ENCODE assay signal across 8 cellular contexts in the genomic region with DNA sequence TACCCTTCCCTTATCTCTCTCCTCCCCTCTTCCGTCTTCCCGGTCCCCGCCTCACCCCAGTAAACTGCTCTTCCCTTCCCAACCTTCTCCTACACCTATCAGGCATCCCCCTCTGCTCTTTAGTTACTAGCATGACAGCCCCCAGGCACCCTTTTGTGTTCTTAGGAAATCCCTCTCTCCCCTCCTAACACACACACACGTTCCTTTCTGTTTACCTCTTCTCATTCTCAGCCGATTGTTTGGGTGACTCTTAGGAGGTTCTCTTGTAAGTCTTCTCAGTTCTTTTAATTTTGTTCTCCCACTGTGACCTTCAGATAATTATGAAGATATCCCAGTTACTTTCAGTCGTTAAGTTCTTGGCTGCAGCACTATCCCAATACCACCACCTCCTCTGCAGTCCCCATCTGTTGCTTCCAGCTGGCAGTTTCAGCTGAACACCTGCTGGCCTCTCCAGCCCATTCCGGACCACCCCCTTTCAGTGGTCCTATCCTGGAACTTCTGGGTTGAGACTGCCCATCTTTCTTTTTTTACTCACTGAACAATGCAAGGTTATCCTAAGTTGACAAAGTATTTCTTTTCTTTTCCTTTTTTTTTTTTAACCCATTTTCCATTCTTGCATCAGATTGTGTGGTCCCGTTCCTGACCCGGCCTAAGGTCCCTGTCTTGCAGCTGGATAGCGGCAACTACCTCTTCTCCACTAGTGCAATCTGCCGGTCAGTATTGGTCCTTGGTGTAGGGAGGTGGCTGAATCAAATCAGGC. TPM values are rescaled to one million over a fixed set of nuclear protein-coding genes. Genes with fewer than 3 reads are reported as not detected.
DNase-seq lines count a peak whose midpoint lies in the region; ATAC-seq and TF ChIP-seq lines count a peak whose summit lies in the region.

No MANE protein-coding gene starts in this region.

- no peak for TF ChIP-seq CTCF in OCI-LY3 (IDR thresholded peaks at IDR 0.05; ENCODE audit: low read depth, low read length)
- TF ChIP-seq CTCF in epithelial cell of proximal tubule (conservative IDR thresholded peaks at IDR 0.05; ENCODE audit: low read depth, low read length) = no peak
- TF ChIP-seq CTCF in ovary (IDR thresholded peaks at IDR 0.05) = no peak

- no peak for TF ChIP-seq EP300 in ovary (IDR thresholded peaks at IDR 0.05)

- H2AFZ ChIP-seq in OCI-LY3 (ENCODE audit: low read depth, low read length) = no peak overlapping the region

- H3K79me2 ChIP-seq in OCI-LY3 (ENCODE audit: low read length) = peaks cover 26% of the 10 kb centered on the region

- H3K36me3 ChIP-seq in OCI-LY3 (replicated peaks; ENCODE audit: low read depth, low read length) (peaks cover 30% of the 10 kb centered on the region), ovary (no peaks in the 10 kb centered on the region)

- H3K4me2 ChIP-seq in OCI-LY3 (ENCODE audit: low read length) = peak overlapping the region; percentile 95

- peak overlapping the region; percentile 63 for H3K27ac ChIP-seq in OCI-LY3 (ENCODE audit: low read length)
- peak overlapping the region in 1 of 2 donors; percentile 46 for H3K27ac ChIP-seq in ovary

- intact Hi-C loops in ovary (cut with DNase I) = no loop called here

- DNase-seq in epithelial cell of proximal tubule (ENCODE audit: low read depth) = no peak
- DNase-seq in ovary = no peak
- no peak for DNase-seq in NCI-H1092 (lab: John Stamatoyannopoulos, UW)
- DNase-seq in AG20443 (ENCODE audit: low spot score) = no peak
- DNase-seq in NOMO-1 treated with DMSO at 0.1 percent for 48 hours (lab: John Stamatoyannopoulos, UW; ENCODE audit: unreplicated experiment) = no peak

- no peaks in the 10 kb centered on the region for H4K20me1 ChIP-seq in OCI-LY3 (ENCODE audit: insufficient read depth, low read length)

- H3K9me3 ChIP-seq in OCI-LY3 (ENCODE audit: insufficient read depth, low read length) (no peaks in the 10 kb centered on the region), ovary (no peaks in the 10 kb centered on the region)

- H3K27me3 ChIP-seq in OCI-LY3 (ENCODE audit: low read depth, low read length) (no peaks in the 10 kb centered on the region), ovary (no peaks in the 10 kb centered on the region)

- ATAC-seq in GM18498 (IDR thresholded peaks at IDR 0.05; ENCODE audit: unreplicated experiment) (peak; percentile 5), HG02588 (IDR thresholded peaks at IDR 0.05; ENCODE audit: unreplicated experiment) (no peak)

- WGBS in ovary, 3 donors = 23 to 27% (median 26%) methylated on average over 11 of the region's 11 CpGs

- H3K4me1 ChIP-seq in OCI-LY3 (ENCODE audit: low read length) (peaks cover 12% of the 10 kb centered on the region), ovary (ENCODE audit: insufficient read depth) (peaks cover 5% of the 10 kb centered on the region)

- H3K9ac ChIP-seq in OCI-LY3 (ENCODE audit: low read length) = peak overlapping the region; percentile 80

- H3K4me3 ChIP-seq in OCI-LY3 (ENCODE audit: low read length) = peak overlapping the region; percentile 97
- H3K4me3 ChIP-seq in epithelial cell of proximal tubule (ENCODE audit: low read depth, low read length) = peak overlapping the region; percentile 72
- peak overlapping the region; percentile 81 for H3K4me3 ChIP-seq in ovary

- no peak for TF ChIP-seq POLR2A in ovary (IDR thresholded peaks at IDR 0.05)

RNA-seq across cellular contexts. Expression of gene MARS1, which starts 0.7 kb away (rescaled TPM):
- total RNA-seq in epithelial cell of proximal tubule = 107 and 151 TPM in 2 replicates
- total RNA-seq in ovary = 100 to 1,000 TPM in 2 of 7 donors, 10 to 100 TPM in 5; 21.1 to 479 (median 66.4) TPM
- 10 to 100 TPM; 30.8 to 87.4 TPM for polyA plus RNA-seq in ovary

RNA-seq across cellular contexts. Expression of gene ARHGAP9, which starts 8.9 kb away (rescaled TPM):
- 0.29 and 1.2 TPM in 2 replicates for total RNA-seq in epithelial cell of proximal tubule
- 1 to 10 TPM; 2.7 to 8.0 (median 4.2) TPM for total RNA-seq in ovary
- 1 to 10 TPM; 2.6 to 9.5 TPM for polyA plus RNA-seq in ovary

RNA-seq across cellular contexts. Expression of gene GLI1, which starts 29.0 kb away (rescaled TPM):
- total RNA-seq in epithelial cell of proximal tubule (0.51 TPM in 1 of 2 replicates, not detected in the other), ovary (1 to 10 TPM in 2 of 7 donors, under 1 TPM in 4, not detected in 1; 0.48 to 4.1 (median 0.74) TPM)
- polyA plus RNA-seq in ovary = 1 to 10 TPM; 2.2 to 4.1 TPM

RNA-seq across cellular contexts. Expression of gene DDIT3, which starts 31.7 kb away (rescaled TPM):
- total RNA-seq in epithelial cell of proximal tubule = 13.5 and 20.2 TPM in 2 replicates
- 10 to 100 TPM; 22.1 to 84.9 (median 29.2) TPM for total RNA-seq in ovary
- 10 to 100 TPM; 34.9 to 62.1 TPM for polyA plus RNA-seq in ovary

RNA-seq across cellular contexts. Expression of gene INHBE, which starts 33.5 kb away (rescaled TPM):
- 0.29 TPM in 1 of 2 replicates, not detected in the other for total RNA-seq in epithelial cell of proximal tubule
- not detected for total RNA-seq in ovary
- not detected for polyA plus RNA-seq in ovary
